8 cellular contexts compared by ENCODE assay signal in genomic region chr9:93132287-93132927, GRCh38. TPM values are rescaled to one million over a fixed set of nuclear protein-coding genes. Genes with fewer than 3 reads are reported as not detected.
DNase-seq lines count a peak whose midpoint lies in the region; ATAC-seq and TF ChIP-seq lines count a peak whose summit lies in the region.

No MANE protein-coding gene starts in this region.

- DNase-seq in DMS53 (lab: John Stamatoyannopoulos, UW) = peak; percentile 16
- no peak for DNase-seq in DMS53 treated with DMSO at 0.1 percent for 48 hours (lab: John Stamatoyannopoulos, UW; ENCODE audit: unreplicated experiment)
- no peak for DNase-seq in activated naive CD4-positive, alpha-beta T cell treated with anti-CD3 and anti-CD28 coated beads, Interleukin-2, amount 50 U/mL, for 72 hours (ENCODE audit: low spot score in 2 of 2)
- no peak for DNase-seq in left cardiac atrium
- no peak for DNase-seq in psoas muscle
- DNase-seq in GM20000 (ENCODE audit: low spot score) = no peak
- no peak for DNase-seq in NCI-H2081 treated with DMSO at 0.1 percent for 48 hours (lab: John Stamatoyannopoulos, UW)

- peaks cover 12 to 26% of the 10 kb centered on the region in 2 donors for H3K36me3 Mint-ChIP-seq in activated naive CD4-positive, alpha-beta T cell treated with anti-CD3 and anti-CD28 coated beads, Interleukin-2, amount 50 U/mL, for 72 hours

- TF ChIP-seq CTCF in psoas muscle (IDR thresholded peaks at IDR 0.05) (no peak), GM20000 (IDR thresholded peaks at IDR 0.05; ENCODE audit: extremely low read depth, missing control alignments) (no peak)

- H3K4me3 ChIP-seq in psoas muscle = peak overlapping the region; percentile 97

- H3K27ac Mint-ChIP-seq in activated naive CD4-positive, alpha-beta T cell treated with anti-CD3 and anti-CD28 coated beads, Interleukin-2, amount 50 U/mL, for 72 hours = peak overlapping the region; percentile 90 to 97

- no peak for ATAC-seq in activated naive CD4-positive, alpha-beta T cell treated with anti-CD3 and anti-CD28 coated beads, Interleukin-2, amount 50 U/mL, for 72 hours
- peak; percentile 36 to 51 for ATAC-seq in left cardiac atrium
- ATAC-seq in psoas muscle = peak in 1 of 4 donors; percentile 28
- ATAC-seq in GM19395 (IDR thresholded peaks at IDR 0.05; ENCODE audit: unreplicated experiment) = no peak

- no peaks in the 10 kb centered on the region for H3K9me3 Mint-ChIP-seq in activated naive CD4-positive, alpha-beta T cell treated with anti-CD3 and anti-CD28 coated beads, Interleukin-2, amount 50 U/mL, for 72 hours

- intact Hi-C loops in left cardiac atrium (cut with DNase I) = no loop called here
- intact Hi-C loops in psoas muscle (cut with DNase I) = no loop called here

- peaks cover 61% of the 10 kb centered on the region for H3K4me1 ChIP-seq in psoas muscle

- H3K27ac ChIP-seq in psoas muscle = peak overlapping the region; percentile 98

- H3K27me3 ChIP-seq in psoas muscle (ENCODE audit: insufficient read depth in 3 of 3, low read length in 2 of 3) = no peaks in the 10 kb centered on the region

- 19 to 41% (median 23%) methylated on average over 12 of the region's 12 CpGs for WGBS in psoas muscle, 3 donors

- H3K9me3 ChIP-seq in psoas muscle = no peaks in the 10 kb centered on the region

- H3K36me3 ChIP-seq in psoas muscle (ENCODE audit: insufficient read depth in 1 of 2, low read depth in 1 of 2) = no peaks in the 10 kb centered on the region

RNA-seq across cellular contexts. Expression of gene NINJ1, which starts 1.6 kb away (rescaled TPM):
- 10 to 100 TPM; 81.0 to 84.8 TPM for total RNA-seq in activated naive CD4-positive, alpha-beta T cell treated with anti-CD3 and anti-CD28 coated beads, Interleukin-2, amount 50 U/mL, for 72 hours
- total RNA-seq in left cardiac atrium = 10 to 100 TPM; 38.4 to 45.9 TPM
- total RNA-seq in psoas muscle = 10 to 100 TPM; 17.8 to 24.8 (median 21.2) TPM
- polyA plus RNA-seq in psoas muscle = 10 to 100 TPM; 19.2 to 40.1 (median 22.8) TPM

RNA-seq across cellular contexts. Expression of gene CARD19, which starts 36.4 kb away (rescaled TPM):
- 10 to 100 TPM; 58.1 to 82.6 TPM for total RNA-seq in activated naive CD4-positive, alpha-beta T cell treated with anti-CD3 and anti-CD28 coated beads, Interleukin-2, amount 50 U/mL, for 72 hours
- 10 to 100 TPM; 20.2 to 26.3 TPM for total RNA-seq in left cardiac atrium
- total RNA-seq in psoas muscle = 10 to 100 TPM; 27.9 to 46.7 (median 38.2) TPM
- 10 to 100 TPM; 62.1 to 86.3 (median 66.1) TPM for polyA plus RNA-seq in psoas muscle

RNA-seq across cellular contexts. Expression of gene WNK2, which starts 51.5 kb away (rescaled TPM):
- 1 to 10 TPM; 2.6 to 3.8 TPM for total RNA-seq in activated naive CD4-positive, alpha-beta T cell treated with anti-CD3 and anti-CD28 coated beads, Interleukin-2, amount 50 U/mL, for 72 hours
- total RNA-seq in left cardiac atrium (100 to 1,000 TPM; 174 to 175 TPM), psoas muscle (10 to 100 TPM; 35.5 to 58.8 (median 43.0) TPM)
- polyA plus RNA-seq in psoas muscle = 10 to 100 TPM in 2 of 3 donors, 1 to 10 TPM in 1; 8.1 to 22.5 (median 11.9) TPM

Comparison
In these comparisons a context has a peak if more than half of its experiments do, and no peak if none do; other contexts are left out.
1. ATAC-seq: peak in left cardiac atrium (2 of 2); none in activated naive CD4-positive, alpha-beta T cell treated with anti-CD3 and anti-CD28 coated beads, Interleukin-2, amount 50 U/mL, for 72 hours (0 of 2) and GM19395 (single experiment).
2. RNA of gene WNK2, which starts 51.5 kb away (total RNA-seq): 174 to 175 TPM in left cardiac atrium and 35.5 to 58.8 TPM in psoas muscle; 2.6 to 3.8 TPM in activated naive CD4-positive, alpha-beta T cell treated with anti-CD3 and anti-CD28 coated beads, Interleukin-2, amount 50 U/mL, for 72 hours; every median in the first group is over 4 times any median in the second.